16 cellular contexts compared by ENCODE assay signal in the genomic region with DNA sequence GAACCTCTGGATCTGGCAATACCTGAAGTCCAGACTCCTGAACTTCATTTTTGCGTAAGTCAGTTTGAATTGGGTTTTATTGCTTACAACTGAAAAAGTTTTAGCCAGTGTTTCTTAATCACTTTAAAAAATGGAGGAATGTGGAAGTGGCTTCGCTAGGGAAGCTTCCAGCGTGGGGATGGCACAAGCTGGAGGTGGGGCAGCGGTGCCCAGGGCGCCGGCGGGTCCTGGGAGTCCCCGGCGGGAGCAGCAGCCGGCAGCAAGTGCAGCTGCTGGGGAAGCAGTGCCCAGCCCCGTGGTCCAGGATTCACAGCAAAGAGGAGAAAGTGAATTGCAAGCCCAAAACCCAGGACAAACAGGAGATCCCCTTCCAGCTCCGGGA.
"Had no signal": no experiment of that assay in that cellular context is flagged by ENCODE, and none has a peak within 500 bp of the region (broad histone marks: within the 10 kb centered on the region; RNA-seq: fewer than 3 reads in every experiment).

No MANE protein-coding gene starts in this region.

- H3K4me1 ChIP-seq: gastrocnemius medialis had no signal

- H3K27ac Mint-ChIP-seq: activated naive CD8-positive, alpha-beta T cell treated with anti-CD3 and anti-CD28 coated beads, Interleukin-2, amount 50 U/mL, for 24 hours; activated T-helper 17 cell treated with anti-CD3 and anti-CD28 coated beads, Interleukin-2, amount 50 U/mL, for 72 hours had no signal

- DNase-seq: activated CD4-positive, alpha-beta T cell treated with anti-CD3 and anti-CD28 coated beads, Interleukin-2, amount 50 U/mL, for 4 hours; activated naive CD4-positive, alpha-beta T cell treated with Interleukin-2 at 50 U/mL for 16 hours; activated naive CD8-positive, alpha-beta T cell treated with anti-CD3 and anti-CD28 coated beads, Interleukin-2, amount 50 U/mL, for 24 hours; activated T-cell treated with anti-CD3 and anti-CD28 coated beads for 4 hours; cerebellar nuclear complex; gastrocnemius medialis; heart left ventricle; left cardiac atrium; mammary epithelial cell; naive B cell; stimulated activated CD4-positive, alpha-beta T cell treated with anti-CD3 and anti-CD28 coated beads, Interleukin-4, amount 100 ng/mL, for 1 hour; stimulated activated naive CD4-positive, alpha-beta T cell; T-helper 9 cell had no signal

- H3K9me3 Mint-ChIP-seq: activated naive CD8-positive, alpha-beta T cell treated with anti-CD3 and anti-CD28 coated beads, Interleukin-2, amount 50 U/mL, for 24 hours; activated T-helper 17 cell treated with anti-CD3 and anti-CD28 coated beads, Interleukin-2, amount 50 U/mL, for 72 hours; naive B cell had no signal

- H3K4me3 ChIP-seq: gastrocnemius medialis, heart left ventricle, tibial nerve had no signal

- H3K36me3 ChIP-seq: gastrocnemius medialis, heart left ventricle, tibial nerve had no signal

- H3K36me3 Mint-ChIP-seq: naive B cell had no signal

- H3K9me3 ChIP-seq: gastrocnemius medialis, heart left ventricle, tibial nerve had no signal

- H3K4me3 Mint-ChIP-seq: activated naive CD8-positive, alpha-beta T cell treated with anti-CD3 and anti-CD28 coated beads, Interleukin-2, amount 50 U/mL, for 24 hours; activated T-helper 17 cell treated with anti-CD3 and anti-CD28 coated beads, Interleukin-2, amount 50 U/mL, for 72 hours; naive B cell had no signal

- H3K27ac ChIP-seq: gastrocnemius medialis, tibial nerve had no signal

- H3K27me3 ChIP-seq: gastrocnemius medialis, heart left ventricle, tibial nerve had no signal

- ATAC-seq: activated CD4-positive, CD25-positive, alpha-beta regulatory T cell treated with anti-CD3 and anti-CD28 coated beads, Interleukin-2, amount 50 U/mL, for 24 hours; activated naive CD8-positive, alpha-beta T cell treated with anti-CD3 and anti-CD28 coated beads, Interleukin-2, amount 50 U/mL, for 24 hours; activated T-helper 17 cell treated with anti-CD3 and anti-CD28 coated beads, Interleukin-2, amount 50 U/mL, for 72 hours; gastrocnemius medialis had no signal
